Comparison of ENCODE assay signal across 9 cellular contexts in genomic region chr1:154938604-154939399, GRCh38. TPM values are rescaled to one million over a fixed set of nuclear protein-coding genes. Genes with fewer than 3 reads are reported as not detected.
A peak's percentile ranks its signal among the peaks of the same experiment; 100 is the strongest.
DNase-seq lines count a peak whose midpoint lies in the region; ATAC-seq, FAIRE-seq and TF ChIP-seq lines count a peak whose summit lies in the region.
"Had no signal": no experiment of that assay in that cellular context is flagged by ENCODE, and none has a peak within 500 bp of the region (broad histone marks: within the 10 kb centered on the region; RNA-seq: fewer than 3 reads in every experiment).

No MANE protein-coding gene starts in this region.

- H2AK5ac ChIP-seq in H1 (ENCODE audit: low read depth, low read length) (no peak overlapping the region), trophoblast cell (ENCODE audit: low read length) (peak overlapping the region; percentile 3)

- H3K27ac ChIP-seq in CD8-positive, alpha-beta T cell (ENCODE audit: low read depth, low read length), result no peak overlapping the region
- no peak overlapping the region for H3K27ac ChIP-seq in PC-9
- H3K27ac ChIP-seq in H1 (ENCODE audit: low read depth, low read length), result no peak overlapping the region
- no peak overlapping the region for H3K27ac ChIP-seq in trophoblast cell (ENCODE audit: low read depth, low read length)

- no peak overlapping the region for H2AFZ ChIP-seq in PC-9
- no peak overlapping the region for H2AFZ ChIP-seq in H1 (ENCODE audit: low read length)
- no peak overlapping the region for H2AFZ ChIP-seq in trophoblast cell (ENCODE audit: insufficient read depth, low read length, poor library complexity)

- no peak overlapping the region for H2BK5ac ChIP-seq in H1 (ENCODE audit: low read depth, low read length)
- H2BK5ac ChIP-seq in trophoblast cell (ENCODE audit: low read depth, low read length, poor library complexity), result no peak overlapping the region

- no peak overlapping the region for H3K23ac ChIP-seq in H1 (ENCODE audit: insufficient read length)
- no peak overlapping the region for H3K23ac ChIP-seq in trophoblast cell (ENCODE audit: low read length)

- H3K27ac Mint-ChIP-seq in CD8-positive, alpha-beta T cell, result peak overlapping the region; percentile 89

- TF ChIP-seq CTCF in CD8-positive, alpha-beta T cell (IDR thresholded peaks at IDR 0.05), result no peak
- TF ChIP-seq CTCF in PC-9 (conservative IDR thresholded peaks at IDR 0.05) (no peak), H1 (IDR thresholded peaks at IDR 0.05; ENCODE audit: control extremely low read depth in 1 of 3, insufficient read depth in 1 of 3, low read depth in 1 of 3, low read length in 3 of 3) (no peak)

- 0 out of 2 replicates have a peak overlapping the region, but pooled peaks have one; percentile 68 for H2BK12ac ChIP-seq in H1 (ENCODE audit: low read depth, low read length)
- H2BK12ac ChIP-seq in trophoblast cell (ENCODE audit: low read length), result peak overlapping the region; percentile 5

- TF ChIP-seq RAD21 in H1 (IDR thresholded peaks at IDR 0.05 in 1 of 2, conservative IDR thresholded peaks at IDR 0.05 in 1 of 2; ENCODE audit: low read depth in 2 of 2, low read length in 2 of 2), result no peak

- no peak overlapping the region for H3K18ac ChIP-seq in H1 (ENCODE audit: extremely low read depth, low read length)
- no peak overlapping the region for H3K18ac ChIP-seq in trophoblast cell (ENCODE audit: low read length)

- H3K9ac ChIP-seq in H1 (replicated peaks in 1 of 4; ENCODE audit: extremely low read depth in 1 of 4, low read depth in 3 of 4, low read length in 3 of 4), result no peak overlapping the region
- no peak overlapping the region for H3K9ac ChIP-seq in trophoblast cell (ENCODE audit: low read length)

- CTCF ChIA-PET in CD8-positive, alpha-beta T cell (lab: Charles Lee), result interaction anchor here (1.3 to 3.9 kb wide), 10 partner anchors 14 to 379 kb away, joined by 3 to 26 read pairs (median 6); partner anchors contain the start of gene PBXIP1
- CTCF ChIA-PET in PC-9 (lab: Charles Lee), result interaction anchor here (0.6 to 0.7 kb wide), 4 partner anchors 43 to 527 kb away, joined by 3 to 6 read pairs (median 4); no protein-coding TSS in a partner anchor
- CTCF ChIA-PET in H1 (lab: Charles Lee; ENCODE audit: partially characterized antibody), result interaction anchor here (0.5 to 1.3 kb wide), 5 partner anchors 43 to 269 kb away, joined by 3 to 5 read pairs (median 4); no protein-coding TSS in a partner anchor

- H3K79me2 ChIP-seq in PC-9 (ENCODE audit: low read depth) (peaks cover 5% of the 10 kb centered on the region; the same call in 1 of the 2 replicates), H1 (ENCODE audit: control insufficient read depth in 1 of 2, insufficient read depth in 2 of 2, low read length in 2 of 2) (no peaks in the 10 kb centered on the region), trophoblast cell (ENCODE audit: control insufficient read depth, insufficient read depth, low read length, poor library complexity) (peaks cover 4% of the 10 kb centered on the region)

- H3K79me1 ChIP-seq in H1 (ENCODE audit: low read depth, low read length) (no peaks in the 10 kb centered on the region; the same call in 1 of the 2 replicates), trophoblast cell (ENCODE audit: low read length) (peaks cover 14% of the 10 kb centered on the region)

- no peaks in the 10 kb centered on the region for H3K27me3 ChIP-seq in CD8-positive, alpha-beta T cell (ENCODE audit: insufficient read depth, low read length)
- H3K27me3 ChIP-seq in PC-9 (ENCODE audit: insufficient read depth, low read depth) (no peaks in the 10 kb centered on the region), H1 (replicated peaks in 1 of 4; ENCODE audit: control insufficient read depth in 3 of 4, extremely low read depth in 1 of 4, insufficient read depth in 3 of 4, low read length in 3 of 4) (no peaks in the 10 kb centered on the region), trophoblast cell (ENCODE audit: insufficient read depth, low read length) (no peaks in the 10 kb centered on the region)

- peaks cover 53% of the 10 kb centered on the region for H3K4me1 ChIP-seq in CD8-positive, alpha-beta T cell (ENCODE audit: insufficient read depth, low read length)
- H3K4me1 ChIP-seq in PC-9 (replicated peaks; ENCODE audit: insufficient read depth) (peaks cover 46% of the 10 kb centered on the region), H1 (replicated peaks in 1 of 4; ENCODE audit: control insufficient read depth in 3 of 4, insufficient read depth in 4 of 4, low read length in 3 of 4) (peaks cover 4 to 9% (median 7%) of the 10 kb centered on the region in 4 experiments; a peak in 6 of 7 replicates), trophoblast cell (ENCODE audit: control insufficient read depth in 1 of 2, insufficient read depth in 2 of 2, low read length in 2 of 2) (peaks cover 19 to 21% of the 10 kb centered on the region in 2 experiments)

- intact Hi-C loops in CD8-positive, alpha-beta T cell (cut with DNase I, micrococcal nuclease), result loop anchor here in 1 of 2 experiments (5.0 kb wide), 2 partner anchors 147 to 623 kb away; partner anchors contain the start of gene ASH1L
- intact Hi-C loops in PC-9 (cut with micrococcal nuclease; ENCODE audit: unreplicated experiment), result loop anchor here (1.0 to 5.0 kb wide), 2 partner anchors 17 to 312 kb away; partner anchors contain the start of gene PBXIP1

- DNase-seq in CD8-positive, alpha-beta T cell, result peak in 1 of 7 experiments; percentile 42
- DNase-seq in PC-9 (peak; percentile 50 to 86), H1 (ENCODE audit: low read depth in 1 of 2, low spot score in 2 of 2) (no peak), trophoblast cell (no peak), NCI-H69 (lab: John Stamatoyannopoulos, UW) (no peak), HuH-7 (ENCODE audit: low spot score) (no peak)
- DNase-seq: SHP77 had no signal

- H3K14ac ChIP-seq in H1 (ENCODE audit: insufficient read length) (no peak overlapping the region), trophoblast cell (ENCODE audit: low read length) (peak overlapping the region; percentile 17)

- no peak for FAIRE-seq in H1 (lab: Jason Lieb, UNC)

- H3K4me3 ChIP-seq in CD8-positive, alpha-beta T cell (ENCODE audit: low read depth, low read length), result no peak overlapping the region
- no peak overlapping the region for H3K4me3 ChIP-seq in PC-9
- no peak overlapping the region for H3K4me3 ChIP-seq in H1 (ENCODE audit: extremely low read depth in 1 of 4, insufficient read depth in 2 of 4, low read depth in 3 of 4, low read length in 4 of 4)
- no peak overlapping the region for H3K4me3 ChIP-seq in trophoblast cell (ENCODE audit: low read depth, low read length)

- peaks cover 14% of the 10 kb centered on the region for H3K36me3 Mint-ChIP-seq in CD8-positive, alpha-beta T cell

- H3K4me2 ChIP-seq in PC-9 (peak overlapping the region; percentile 82; the same call in 1 of the 2 replicates), H1 (ENCODE audit: insufficient read depth in 1 of 2, low read depth in 2 of 2, low read length in 2 of 2) (no peak overlapping the region; a peak in 1 of 4 replicates), trophoblast cell (ENCODE audit: low read length) (no peak overlapping the region)

- TF ChIP-seq EP300 in H1 (IDR thresholded peaks at IDR 0.05; ENCODE audit: borderline replicate concordance in 1 of 2, low read depth in 2 of 2, low read length in 2 of 2), result no peak

- peaks cover 12% of the 10 kb centered on the region for H3K23me2 ChIP-seq in H1 (ENCODE audit: low read depth, low read length)

- H4K91ac ChIP-seq in H1 (replicated peaks; ENCODE audit: insufficient read length, low read length) (no peak overlapping the region), trophoblast cell (ENCODE audit: low read depth, low read length) (no peak overlapping the region)

- H3K9me2 ChIP-seq in PC-9 (ENCODE audit: insufficient read depth), result no peaks in the 10 kb centered on the region

- H2BK15ac ChIP-seq in H1 (ENCODE audit: low read length), result 0 out of 2 replicates have a peak overlapping the region, but pooled peaks have one; percentile 18

- POLR2A ChIA-PET in CD8-positive, alpha-beta T cell (lab: Charles Lee), result interaction anchor here (1.2 to 3.5 kb wide), 2 partner anchors 15 to 36 kb away, joined by 3 to 52 read pairs; partner anchors contain the start of genes CKS1B and PBXIP1
- POLR2A ChIA-PET in PC-9 (lab: Charles Lee; ENCODE audit: unreplicated experiment), result interaction anchor here (0.6 kb wide), 1 partner anchor 384 kb away, joined by 3 read pairs; no protein-coding TSS in a partner anchor
- POLR2A ChIA-PET in H1 (lab: Charles Lee; ENCODE audit: partially characterized antibody), result interaction anchor here (0.9 kb wide), 1 partner anchor 13 kb away, joined by 6 read pairs; no protein-coding TSS in a partner anchor

- H4K20me1 ChIP-seq in PC-9 (ENCODE audit: insufficient read depth), result no peaks in the 10 kb centered on the region
- no peaks in the 10 kb centered on the region for H4K20me1 ChIP-seq in H1 (replicated peaks in 1 of 2; ENCODE audit: control insufficient read depth in 1 of 2, insufficient read depth in 2 of 2, low read length in 2 of 2)

- no peaks in the 10 kb centered on the region for H3K9me3 Mint-ChIP-seq in CD8-positive, alpha-beta T cell

- H3K4ac ChIP-seq in H1 (replicated peaks; ENCODE audit: insufficient read length, low read depth, low read length), result no peak overlapping the region
- H3K4ac ChIP-seq in trophoblast cell (ENCODE audit: low read depth, low read length), result no peak overlapping the region

- H3F3A ChIP-seq in PC-9 (ENCODE audit: insufficient read depth, low read depth), result peaks cover 18% of the 10 kb centered on the region; the same call in 1 of the 2 replicates

- ATAC-seq in CD8-positive, alpha-beta T cell, result no peak
- no peak for ATAC-seq in GM18867 (IDR thresholded peaks at IDR 0.05; ENCODE audit: unreplicated experiment)
- ATAC-seq in HG02981 (IDR thresholded peaks at IDR 0.05; ENCODE audit: unreplicated experiment), result no peak

- no TSS peak for BruUV-seq in PC-9 (replicated peaks; lab: Mats Ljungman, UMichigan)

- H3K36me3 ChIP-seq in CD8-positive, alpha-beta T cell (ENCODE audit: insufficient read depth, low read length), result no peaks in the 10 kb centered on the region
- H3K36me3 ChIP-seq in PC-9 (ENCODE audit: low read depth) (no peaks in the 10 kb centered on the region), H1 (ENCODE audit: control insufficient read depth in 2 of 4, insufficient read depth in 4 of 4, low read length in 3 of 4) (no peaks in the 10 kb centered on the region), trophoblast cell (ENCODE audit: control insufficient read depth in 1 of 2, insufficient read depth in 2 of 2, low read length in 2 of 2) (no peaks in the 10 kb centered on the region)

- H3K4me3 Mint-ChIP-seq in CD8-positive, alpha-beta T cell, result peak overlapping the region; percentile 37

- H3K56ac ChIP-seq in H1 (replicated peaks; ENCODE audit: insufficient read length, low read depth, low read length), result no peak overlapping the region

- H4K5ac ChIP-seq in H1 (ENCODE audit: insufficient read length, low read depth, low read length), result no peak overlapping the region

- peaks cover 70% of the 10 kb centered on the region for H3K4me1 Mint-ChIP-seq in CD8-positive, alpha-beta T cell (ENCODE audit: low read depth)

- no peak for TF ChIP-seq POLR2A in H1 (IDR thresholded peaks at IDR 0.05; ENCODE audit: control extremely low read depth in 1 of 2, low read depth in 2 of 2, low read length in 2 of 2)

- 95% methylated on average over 7 of the region's 7 CpGs; no CpG with 5 or more reads in 1 of the 2 experiments for WGBS in H1 (ENCODE audit: extremely low coverage in 1 of 2, insufficient coverage in 1 of 2, insufficient read length in 1 of 2, insufficient replicate concordance in 2 of 2, low coverage in 1 of 2, low lambda C conversion rate in 2 of 2, missing lambda C conversion rate in 1 of 2), 2 experiments
- no CpG with 5 or more reads among the region's 7 CpGs for WGBS in trophoblast cell (ENCODE audit: extremely low coverage, insufficient coverage, insufficient read length)

- H2BK120ac ChIP-seq in H1 (replicated peaks; ENCODE audit: low read depth, low read length), result no peak overlapping the region
- H2BK120ac ChIP-seq in trophoblast cell (ENCODE audit: insufficient read depth, low read length, poor library complexity), result no peak overlapping the region

- no peak overlapping the region for H4K12ac ChIP-seq in trophoblast cell (ENCODE audit: low read depth, low read length)

- no peaks in the 10 kb centered on the region for H3K9me3 ChIP-seq in CD8-positive, alpha-beta T cell (ENCODE audit: low read length)
- no peaks in the 10 kb centered on the region for H3K9me3 ChIP-seq in PC-9 (ENCODE audit: insufficient read depth, low read depth)
- no peaks in the 10 kb centered on the region for H3K9me3 ChIP-seq in H1 (ENCODE audit: insufficient read depth in 2 of 2, low read depth in 1 of 2, low read length in 1 of 2)
- H3K9me3 ChIP-seq in trophoblast cell (ENCODE audit: insufficient read depth, low read depth, low read length), result peaks cover 2% of the 10 kb centered on the region

- H2BK20ac ChIP-seq in H1 (ENCODE audit: low read length), result 0 out of 2 replicates have a peak overlapping the region, but pooled peaks have one; percentile 9

- no peaks in the 10 kb centered on the region for H3K27me3 Mint-ChIP-seq in CD8-positive, alpha-beta T cell (ENCODE audit: low read depth)

- H4K8ac ChIP-seq in H1 (ENCODE audit: extremely low read depth, insufficient read depth, low read length), result no peak overlapping the region
- H4K8ac ChIP-seq in trophoblast cell (ENCODE audit: low read depth, low read length), result no peak overlapping the region

RNA-seq across cellular contexts. Expression of gene PMVK, which starts 2.3 kb away (rescaled TPM):
- total RNA-seq in CD8-positive, alpha-beta T cell, result 1 to 10 TPM; 6.7 to 7.3 TPM
- 27.1 and 38.2 TPM in 2 replicates for total RNA-seq in PC-9 (2021)
- 26.5 and 30.5 TPM in 2 replicates for total RNA-seq in H1 (2021; fragmentation: NEBNext Ultra II Directional; extraction: Animal tissue kit (Norgen Biotek cat#: 25700))
- polyA plus RNA-seq in H1 (2011; rRNA removed), result 23.8 and 36.8 TPM in 2 replicates
- polyA plus RNA-seq in H1 (2011; cell fraction: cytosol; rRNA removed), result 48.2 TPM
- 27.9 TPM for polyA plus RNA-seq in H1 (2011; cell fraction: nucleus; rRNA removed)
- 30.7 to 53.6 TPM (median 51.4 TPM) in 4 replicates for polyA plus RNA-seq in H1 (2012, experiment 1 of 2)
- polyA plus RNA-seq in H1 (2012, experiment 2 of 2), result 26.4 TPM
- 18.8 TPM for polyA plus RNA-seq in H1 (2013, experiment 1 of 2)
- 21.2 TPM for polyA plus RNA-seq in H1 (2013, experiment 2 of 2)
- 11.3 and 12.9 TPM in 2 replicates for polyA minus RNA-seq in H1 (2011; rRNA and poly(A)+ RNA removed)
- polyA minus RNA-seq in H1 (2011; cell fraction: cytosol; rRNA and poly(A)+ RNA removed), result 14.0 TPM
- polyA minus RNA-seq in H1 (2011; cell fraction: nucleus; rRNA and poly(A)+ RNA removed), result 8.5 TPM
- 11.4 and 12.3 TPM in 2 replicates for polyA plus RNA-seq in trophoblast cell (2013)

RNA-seq across cellular contexts. Expression of gene PBXIP1, which starts 17.1 kb away (rescaled TPM):
- 100 to 1,000 TPM; 315 to 319 TPM for total RNA-seq in CD8-positive, alpha-beta T cell
- 36.3 and 40.2 TPM in 2 replicates for total RNA-seq in PC-9 (2021)
- total RNA-seq in H1 (2021; fragmentation: NEBNext Ultra II Directional; extraction: Animal tissue kit (Norgen Biotek cat#: 25700)), result 17.9 and 19.8 TPM in 2 replicates
- polyA plus RNA-seq in H1 (2011; rRNA removed), result 12.0 and 14.3 TPM in 2 replicates
- polyA plus RNA-seq in H1 (2011; cell fraction: cytosol; rRNA removed), result 22.3 TPM
- 31.4 TPM for polyA plus RNA-seq in H1 (2011; cell fraction: nucleus; rRNA removed)
- 23.2 to 27.8 TPM (median 26.0 TPM) in 4 replicates for polyA plus RNA-seq in H1 (2012, experiment 1 of 2)
- polyA plus RNA-seq in H1 (2012, experiment 2 of 2), result 15.7 TPM
- 23.5 TPM for polyA plus RNA-seq in H1 (2013, experiment 1 of 2)
- 23.6 TPM for polyA plus RNA-seq in H1 (2013, experiment 2 of 2)
- 13.3 and 14.2 TPM in 2 replicates for polyA minus RNA-seq in H1 (2011; rRNA and poly(A)+ RNA removed)
- polyA minus RNA-seq in H1 (2011; cell fraction: cytosol; rRNA and poly(A)+ RNA removed), result 12.4 TPM
- polyA minus RNA-seq in H1 (2011; cell fraction: nucleus; rRNA and poly(A)+ RNA removed), result 13.7 TPM
- polyA plus RNA-seq in trophoblast cell (2013), result 24.7 and 25.5 TPM in 2 replicates

RNA-seq across cellular contexts. Expression of gene PYGO2, which starts 22.8 kb away (rescaled TPM):
- 10 to 100 TPM; 25.1 to 26.7 TPM for total RNA-seq in CD8-positive, alpha-beta T cell
- 30.0 and 33.2 TPM in 2 replicates for total RNA-seq in PC-9 (2021)
- 31.6 and 32.4 TPM in 2 replicates for total RNA-seq in H1 (2021; fragmentation: NEBNext Ultra II Directional; extraction: Animal tissue kit (Norgen Biotek cat#: 25700))
- 31.0 and 36.3 TPM in 2 replicates for polyA plus RNA-seq in H1 (2011; rRNA removed)
- polyA plus RNA-seq in H1 (2011; cell fraction: cytosol; rRNA removed), result 24.4 TPM
- 31.8 TPM for polyA plus RNA-seq in H1 (2011; cell fraction: nucleus; rRNA removed)
- 26.7 to 28.7 TPM (median 28.3 TPM) in 4 replicates for polyA plus RNA-seq in H1 (2012, experiment 1 of 2)
- 38.2 TPM for polyA plus RNA-seq in H1 (2012, experiment 2 of 2)
- polyA plus RNA-seq in H1 (2013, experiment 1 of 2), result 22.4 TPM
- 21.0 TPM for polyA plus RNA-seq in H1 (2013, experiment 2 of 2)
- 17.6 and 24.9 TPM in 2 replicates for polyA minus RNA-seq in H1 (2011; rRNA and poly(A)+ RNA removed)
- polyA minus RNA-seq in H1 (2011; cell fraction: cytosol; rRNA and poly(A)+ RNA removed), result 18.0 TPM
- 14.7 TPM for polyA minus RNA-seq in H1 (2011; cell fraction: nucleus; rRNA and poly(A)+ RNA removed)
- polyA plus RNA-seq in trophoblast cell (2013), result 24.3 and 25.1 TPM in 2 replicates

RNA-seq across cellular contexts. Expression of gene SHC1, which starts 31.7 kb away (rescaled TPM):
- total RNA-seq in CD8-positive, alpha-beta T cell, result 10 to 100 TPM; 54.5 to 58.3 TPM
- 162 and 210 TPM in 2 replicates for total RNA-seq in PC-9 (2021)
- 204 and 212 TPM in 2 replicates for total RNA-seq in H1 (2021; fragmentation: NEBNext Ultra II Directional; extraction: Animal tissue kit (Norgen Biotek cat#: 25700))
- 177 and 197 TPM in 2 replicates for polyA plus RNA-seq in H1 (2011; rRNA removed)
- polyA plus RNA-seq in H1 (2011; cell fraction: cytosol; rRNA removed), result 199 TPM
- polyA plus RNA-seq in H1 (2011; cell fraction: nucleus; rRNA removed), result 757 TPM
- 146 to 233 TPM (median 185 TPM) in 4 replicates for polyA plus RNA-seq in H1 (2012, experiment 1 of 2)
- polyA plus RNA-seq in H1 (2012, experiment 2 of 2), result 206 TPM
- polyA plus RNA-seq in H1 (2013, experiment 1 of 2), result 197 TPM
- 196 TPM for polyA plus RNA-seq in H1 (2013, experiment 2 of 2)
- polyA minus RNA-seq in H1 (2011; rRNA and poly(A)+ RNA removed), result 204 and 224 TPM in 2 replicates
- polyA minus RNA-seq in H1 (2011; cell fraction: cytosol; rRNA and poly(A)+ RNA removed), result 101 TPM
- 123 TPM for polyA minus RNA-seq in H1 (2011; cell fraction: nucleus; rRNA and poly(A)+ RNA removed)
- polyA plus RNA-seq in trophoblast cell (2013), result 145 and 150 TPM in 2 replicates

RNA-seq across cellular contexts. Expression of gene CKS1B, which starts 35.7 kb away (rescaled TPM):
- total RNA-seq in CD8-positive, alpha-beta T cell, result 1 to 10 TPM; 2.3 to 2.9 TPM
- total RNA-seq in PC-9 (2021), result 236 and 300 TPM in 2 replicates
- total RNA-seq in H1 (2021; fragmentation: NEBNext Ultra II Directional; extraction: Animal tissue kit (Norgen Biotek cat#: 25700)), result 284 and 294 TPM in 2 replicates
- 801 and 1,025 TPM in 2 replicates for polyA plus RNA-seq in H1 (2011; rRNA removed)
- polyA plus RNA-seq in H1 (2011; cell fraction: cytosol; rRNA removed), result 668 TPM
- polyA plus RNA-seq in H1 (2011; cell fraction: nucleus; rRNA removed), result 301 TPM
- polyA plus RNA-seq in H1 (2012, experiment 1 of 2), result 458 to 597 TPM (median 493 TPM) in 4 replicates
- 299 TPM for polyA plus RNA-seq in H1 (2012, experiment 2 of 2)
- polyA plus RNA-seq in H1 (2013, experiment 1 of 2), result 459 TPM
- polyA plus RNA-seq in H1 (2013, experiment 2 of 2), result 480 TPM
- 354 and 434 TPM in 2 replicates for polyA minus RNA-seq in H1 (2011; rRNA and poly(A)+ RNA removed)
- polyA minus RNA-seq in H1 (2011; cell fraction: cytosol; rRNA and poly(A)+ RNA removed), result 129 TPM
- polyA minus RNA-seq in H1 (2011; cell fraction: nucleus; rRNA and poly(A)+ RNA removed), result 123 TPM
- 329 and 347 TPM in 2 replicates for polyA plus RNA-seq in trophoblast cell (2013)

Comparison
In these comparisons a context has a peak if more than half of its experiments do, and no peak if none do; other contexts are left out.
1. DNase-seq: peak in PC-9 (2 of 2); none in H1 (0 of 2), trophoblast cell (0 of 2), NCI-H69 (single experiment) and HuH-7 (single experiment).